In genomic region chr2:25342372-25343186, GRCh38 we compare ENCODE assay signal across 1 cellular context.
TF ChIP-seq lines count a peak whose summit lies in the region.

No MANE protein-coding gene starts in this region.

TF ChIP-seq in HEK293, 187 proteins besides CTCF, POLR2A, EP300 and RAD21 (continued from another document):
- TF ChIP-seq ZSCAN4 (tag by site-specific recombination; IDR thresholded peaks at IDR 0.05) (no peak), ZNF146 (tag by site-specific recombination; IDR thresholded peaks at IDR 0.05) (no peak), KLF1 (tag by site-specific recombination; IDR thresholded peaks at IDR 0.05) (no peak), ZSCAN5A (tag by site-specific recombination; IDR thresholded peaks at IDR 0.05) (no peak), ZEB2 (tag by site-specific recombination; IDR thresholded peaks at IDR 0.05) (peak; percentile 80), ZFP69B (tag by site-specific recombination; IDR thresholded peaks at IDR 0.05) (0 out of 2 replicates have a peak, but pooled peaks have one; percentile 24), SP2 (tag by site-specific recombination; IDR thresholded peaks at IDR 0.05) (peak; percentile 38; the same call in 1 of the 2 replicates), ZNF23 (tag by site-specific recombination; IDR thresholded peaks at IDR 0.05; ENCODE audit: borderline replicate concordance) (no peak), MYNN (tag by site-specific recombination; IDR thresholded peaks at IDR 0.05; ENCODE audit: borderline replicate concordance) (no peak), ZNF501 (tag by site-specific recombination; IDR thresholded peaks at IDR 0.05) (no peak), ZNF449 (tag by site-specific recombination; IDR thresholded peaks at IDR 0.05) (0 out of 2 replicates have a peak, but pooled peaks have one; percentile 45), ZNF837 (tag by site-specific recombination; IDR thresholded peaks at IDR 0.05) (no peak), KLF8 (tag by site-specific recombination; IDR thresholded peaks at IDR 0.05) (0 out of 2 replicates have a peak, but pooled peaks have one; percentile 41), ZNF629 (tag by site-specific recombination; IDR thresholded peaks at IDR 0.05) (no peak), FEZF1 (tag by site-specific recombination; IDR thresholded peaks at IDR 0.05) (no peak), ZBTB17 (tag by site-specific recombination; IDR thresholded peaks at IDR 0.05) (peak; percentile 39; the same call in 1 of the 2 replicates), ZNF140 (tag by site-specific recombination; IDR thresholded peaks at IDR 0.05) (no peak), BCL6B (tag by site-specific recombination; IDR thresholded peaks at IDR 0.05) (no peak), ZNF391 (tag by site-specific recombination; IDR thresholded peaks at IDR 0.05; ENCODE audit: borderline replicate concordance, low read depth) (no peak), ZNF514 (tag by site-specific recombination; IDR thresholded peaks at IDR 0.05) (no peak), YY2 (tag by site-specific recombination; IDR thresholded peaks at IDR 0.05) (no peak), ZNF366 (tag by site-specific recombination; conservative IDR thresholded peaks at IDR 0.05) (no peak), ZFP41 (tag by site-specific recombination; IDR thresholded peaks at IDR 0.05; ENCODE audit: borderline replicate concordance) (no peak), SP3 (tag by site-specific recombination; IDR thresholded peaks at IDR 0.05) (0 out of 2 replicates have a peak, but pooled peaks have one; percentile 31), MZF1 (tag by site-specific recombination; IDR thresholded peaks at IDR 0.05; ENCODE audit: borderline replicate concordance) (no peak), ZNF335 (tag by site-specific recombination; conservative IDR thresholded peaks at IDR 0.05) (peak; percentile 32; the same call in 1 of the 2 replicates), TCF7L2 (IDR thresholded peaks at IDR 0.05; ENCODE audit: borderline replicate concordance, low read depth, low read length) (no peak), ZNF223 (tag by site-specific recombination; IDR thresholded peaks at IDR 0.05) (no peak), ZNF155 (tag by site-specific recombination; IDR thresholded peaks at IDR 0.05) (no peak), BCL11A (tag by site-specific recombination; IDR thresholded peaks at IDR 0.05; ENCODE audit: low read depth) (no peak), ZNF280D (tag by site-specific recombination; IDR thresholded peaks at IDR 0.05) (no peak), ZNF174 (tag by site-specific recombination; IDR thresholded peaks at IDR 0.05) (no peak), ZNF19 (tag by site-specific recombination; IDR thresholded peaks at IDR 0.05; ENCODE audit: low read depth) (no peak), PRDM1 (tag by site-specific recombination; IDR thresholded peaks at IDR 0.05) (no peak), MEIS1 (CRISPR knock-in tag; IDR thresholded peaks at IDR 0.05; ENCODE audit: borderline replicate concordance) (no peak)
- TF ChIP-seq, protein P1, sequence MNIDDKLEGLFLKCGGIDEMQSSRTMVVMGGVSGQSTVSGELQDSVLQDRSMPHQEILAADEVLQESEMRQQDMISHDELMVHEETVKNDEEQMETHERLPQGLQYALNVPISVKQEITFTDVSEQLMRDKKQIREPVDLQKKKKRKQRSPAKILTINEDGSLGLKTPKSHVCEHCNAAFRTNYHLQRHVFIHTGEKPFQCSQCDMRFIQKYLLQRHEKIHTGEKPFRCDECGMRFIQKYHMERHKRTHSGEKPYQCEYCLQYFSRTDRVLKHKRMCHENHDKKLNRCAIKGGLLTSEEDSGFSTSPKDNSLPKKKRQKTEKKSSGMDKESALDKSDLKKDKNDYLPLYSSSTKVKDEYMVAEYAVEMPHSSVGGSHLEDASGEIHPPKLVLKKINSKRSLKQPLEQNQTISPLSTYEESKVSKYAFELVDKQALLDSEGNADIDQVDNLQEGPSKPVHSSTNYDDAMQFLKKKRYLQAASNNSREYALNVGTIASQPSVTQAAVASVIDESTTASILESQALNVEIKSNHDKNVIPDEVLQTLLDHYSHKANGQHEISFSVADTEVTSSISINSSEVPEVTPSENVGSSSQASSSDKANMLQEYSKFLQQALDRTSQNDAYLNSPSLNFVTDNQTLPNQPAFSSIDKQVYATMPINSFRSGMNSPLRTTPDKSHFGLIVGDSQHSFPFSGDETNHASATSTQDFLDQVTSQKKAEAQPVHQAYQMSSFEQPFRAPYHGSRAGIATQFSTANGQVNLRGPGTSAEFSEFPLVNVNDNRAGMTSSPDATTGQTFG (tag by site-specific recombination; IDR thresholded peaks at IDR 0.05; ENCODE audit: borderline replicate concordance) = no peak
- TF ChIP-seq, protein P2, sequence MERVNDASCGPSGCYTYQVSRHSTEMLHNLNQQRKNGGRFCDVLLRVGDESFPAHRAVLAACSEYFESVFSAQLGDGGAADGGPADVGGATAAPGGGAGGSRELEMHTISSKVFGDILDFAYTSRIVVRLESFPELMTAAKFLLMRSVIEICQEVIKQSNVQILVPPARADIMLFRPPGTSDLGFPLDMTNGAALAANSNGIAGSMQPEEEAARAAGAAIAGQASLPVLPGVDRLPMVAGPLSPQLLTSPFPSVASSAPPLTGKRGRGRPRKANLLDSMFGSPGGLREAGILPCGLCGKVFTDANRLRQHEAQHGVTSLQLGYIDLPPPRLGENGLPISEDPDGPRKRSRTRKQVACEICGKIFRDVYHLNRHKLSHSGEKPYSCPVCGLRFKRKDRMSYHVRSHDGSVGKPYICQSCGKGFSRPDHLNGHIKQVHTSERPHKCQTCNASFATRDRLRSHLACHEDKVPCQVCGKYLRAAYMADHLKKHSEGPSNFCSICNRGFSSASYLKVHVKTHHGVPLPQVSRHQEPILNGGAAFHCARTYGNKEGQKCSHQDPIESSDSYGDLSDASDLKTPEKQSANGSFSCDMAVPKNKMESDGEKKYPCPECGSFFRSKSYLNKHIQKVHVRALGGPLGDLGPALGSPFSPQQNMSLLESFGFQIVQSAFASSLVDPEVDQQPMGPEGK (tag by site-specific recombination; IDR thresholded peaks at IDR 0.05) = peak; percentile 98
